In genomic region chrX:115356369-115356768, GRCh38 we compare ENCODE assay signal across 23 cellular contexts.
DNase-seq lines count a peak whose midpoint lies in the region; ATAC-seq and TF ChIP-seq lines count a peak whose summit lies in the region.
"Had no signal": no experiment of that assay in that cellular context is flagged by ENCODE, and none has a peak within 500 bp of the region (broad histone marks: within the 10 kb centered on the region; RNA-seq: fewer than 3 reads in every experiment).

No MANE protein-coding gene starts in this region.

- CTCF ChIA-PET in activated naive CD4-positive, alpha-beta T cell treated with anti-CD3 and anti-CD28 coated beads for 36 hours (lab: Charles Lee), result no interaction called here

- TF ChIP-seq CTCF in chondrocyte (IDR thresholded peaks at IDR 0.05) (no peak), osteoblast (IDR thresholded peaks at IDR 0.05; ENCODE audit: extremely low read depth, low read depth, low read length) (no peak), upper lobe of right lung (IDR thresholded peaks at IDR 0.05) (no peak)

- intact Hi-C loops in upper lobe of right lung (cut with DNase I), result no loop called here
- intact Hi-C loops in activated naive CD4-positive, alpha-beta T cell treated with anti-CD3 and anti-CD28 coated beads for 36 hours (cut with micrococcal nuclease), result no loop called here

- H3K27ac Mint-ChIP-seq in chondrocyte (ENCODE audit: unreplicated experiment), result peak overlapping the region; percentile 86
- H3K27ac Mint-ChIP-seq in activated naive CD4-positive, alpha-beta T cell treated with anti-CD3 and anti-CD28 coated beads for 36 hours, result no peak overlapping the region
- H3K27ac Mint-ChIP-seq: B cell, CD14-positive monocyte had no signal

- H2AFZ ChIP-seq in osteoblast (ENCODE audit: low read length), result no peak overlapping the region

- no peaks in the 10 kb centered on the region for H4K20me1 ChIP-seq in osteoblast (ENCODE audit: insufficient read depth, low read length)

- H3K4me2 ChIP-seq in osteoblast (ENCODE audit: insufficient read depth, low read length), result no peak overlapping the region
- H3K4me2 ChIP-seq: A549, KMS-11 had no signal

- H3K9me3 Mint-ChIP-seq in chondrocyte (ENCODE audit: low read depth), result peaks cover 5% of the 10 kb centered on the region
- H3K9me3 Mint-ChIP-seq in activated naive CD4-positive, alpha-beta T cell treated with anti-CD3 and anti-CD28 coated beads for 36 hours, result no peaks in the 10 kb centered on the region

- no peaks in the 10 kb centered on the region for H3K79me2 ChIP-seq in osteoblast (ENCODE audit: insufficient read depth, low read length)

- H3K4me3 Mint-ChIP-seq in chondrocyte (ENCODE audit: unreplicated experiment), result no peak overlapping the region
- H3K4me3 Mint-ChIP-seq in activated naive CD4-positive, alpha-beta T cell treated with anti-CD3 and anti-CD28 coated beads for 36 hours, result no peak overlapping the region
- H3K4me3 Mint-ChIP-seq: B cell, CD14-positive monocyte had no signal

- H3K4me3 ChIP-seq in osteoblast (ENCODE audit: insufficient read depth, low read length) (no peak overlapping the region), upper lobe of right lung (no peak overlapping the region)
- H3K4me3 ChIP-seq: A549, SJCRH30 had no signal

- H3K4me1 ChIP-seq in osteoblast (ENCODE audit: insufficient read depth, low read length), result peaks cover 18% of the 10 kb centered on the region
- H3K4me1 ChIP-seq in upper lobe of right lung, result no peaks in the 10 kb centered on the region
- H3K4me1 ChIP-seq: A549 had no signal

- H3K27ac ChIP-seq in osteoblast (ENCODE audit: low read depth, low read length) (peak overlapping the region; percentile 85), upper lobe of right lung (no peak overlapping the region)
- H3K27ac ChIP-seq: A549, KMS-11, SJCRH30 had no signal

- DNase-seq in chondrocyte (ENCODE audit: low spot score) (no peak), left lobe of liver (ENCODE audit: low spot score) (no peak), osteoblast (ENCODE audit: insufficient read length, low spot score, missing footprints) (peak; percentile 44), upper lobe of right lung (no peak), NCI-H226 (no peak), NCI-H1694 treated with DMSO at 0.1 percent for 48 hours (lab: John Stamatoyannopoulos, UW) (no peak)
- DNase-seq in activated naive CD4-positive, alpha-beta T cell treated with anti-CD3 and anti-CD28 coated beads for 36 hours, result no peak
- DNase-seq: DMS53; GDM1; IMR-90; NCI-H1092 treated with DMSO at 0.1 percent for 48 hours; NCI-H1436 treated with DMSO at 0.1 percent for 48 hours; NCI-H2029; NCI-H2227 treated with DMSO at 0.1 percent for 48 hours; NCI-H510A treated with DMSO at 0.1 percent for 48 hours; NCI-H748 treated with DMSO at 0.1 percent for 48 hours; NK-92 treated with Interleukin-12 subunit alpha and Interleukin-12 subunit beta, amount 100 ng/mL, for 24 hours; SJCRH30 had no signal

- peaks cover 4% of the 10 kb centered on the region for H3K27me3 ChIP-seq in osteoblast (ENCODE audit: insufficient read depth, low read length)
- H3K27me3 ChIP-seq in upper lobe of right lung, result no peaks in the 10 kb centered on the region
- H3K27me3 ChIP-seq: SJCRH30 had no signal

- H3K27me3 Mint-ChIP-seq in chondrocyte (ENCODE audit: low read depth), result no peaks in the 10 kb centered on the region
- H3K27me3 Mint-ChIP-seq in activated naive CD4-positive, alpha-beta T cell treated with anti-CD3 and anti-CD28 coated beads for 36 hours (ENCODE audit: low read depth), result no peaks in the 10 kb centered on the region
- H3K27me3 Mint-ChIP-seq: B cell had no signal

- peak; percentile 67 for ATAC-seq in left lobe of liver
- peak; percentile 43 for ATAC-seq in upper lobe of right lung
- ATAC-seq: A549, Panc1 had no signal

- H3K36me3 Mint-ChIP-seq in chondrocyte (ENCODE audit: low read depth), result no peaks in the 10 kb centered on the region
- H3K36me3 Mint-ChIP-seq in activated naive CD4-positive, alpha-beta T cell treated with anti-CD3 and anti-CD28 coated beads for 36 hours (ENCODE audit: low read depth), result no peaks in the 10 kb centered on the region
- H3K36me3 Mint-ChIP-seq: CD14-positive monocyte had no signal

- H3K36me3 ChIP-seq in osteoblast (ENCODE audit: insufficient read depth, low read length) (no peaks in the 10 kb centered on the region), upper lobe of right lung (no peaks in the 10 kb centered on the region)
- H3K36me3 ChIP-seq: SJCRH30 had no signal

- H3K9me3 ChIP-seq in osteoblast (ENCODE audit: low read depth, low read length), result no peaks in the 10 kb centered on the region
- H3K9me3 ChIP-seq in upper lobe of right lung, result no peaks in the 10 kb centered on the region
- H3K9me3 ChIP-seq: A549, SJCRH30 had no signal

- H3K4me1 Mint-ChIP-seq in chondrocyte (ENCODE audit: low read depth), result peaks cover 89% of the 10 kb centered on the region
- H3K4me1 Mint-ChIP-seq in activated naive CD4-positive, alpha-beta T cell treated with anti-CD3 and anti-CD28 coated beads for 36 hours (ENCODE audit: low read depth), result no peaks in the 10 kb centered on the region
- H3K4me1 Mint-ChIP-seq: B cell, CD14-positive monocyte had no signal
